ENCODE assay signal across 7 cellular contexts in genomic region chr11:13463779-13464290, GRCh38. TPM values are rescaled to one million over a fixed set of nuclear protein-coding genes. Genes with fewer than 3 reads are reported as not detected.
DNase-seq lines count a peak whose midpoint lies in the region; TF ChIP-seq lines count a peak whose summit lies in the region.

No MANE protein-coding gene starts in this region.

- peak overlapping the region; percentile 98 for H3K4me2 ChIP-seq in osteoblast (ENCODE audit: insufficient read depth, low read length)

- H3K79me2 ChIP-seq in osteoblast (ENCODE audit: insufficient read depth, low read length), result peaks cover 39% of the 10 kb centered on the region

- H3K9me3 ChIP-seq in effector memory CD4-positive, alpha-beta T cell (ENCODE audit: control insufficient read depth, low read length), result no peaks in the 10 kb centered on the region
- no peaks in the 10 kb centered on the region for H3K9me3 ChIP-seq in osteoblast (ENCODE audit: low read depth, low read length)

- peak overlapping the region; percentile 86 for H3K27ac ChIP-seq in effector memory CD4-positive, alpha-beta T cell (ENCODE audit: insufficient read depth, low read length, poor library complexity, severe bottlenecking)
- peak overlapping the region; percentile 67 for H3K27ac ChIP-seq in osteoblast (ENCODE audit: low read depth, low read length)

- TF ChIP-seq CTCF in GM12865 (IDR thresholded peaks at IDR 0.05; ENCODE audit: insufficient read depth, low read depth, low read length, missing control alignments) (no peak), osteoblast (IDR thresholded peaks at IDR 0.05; ENCODE audit: extremely low read depth, low read depth, low read length) (no peak)

- peaks cover 10% of the 10 kb centered on the region for H3K4me1 ChIP-seq in effector memory CD4-positive, alpha-beta T cell (ENCODE audit: control insufficient read depth, insufficient read depth, low read length, poor library complexity, severe bottlenecking)
- H3K4me1 ChIP-seq in osteoblast (ENCODE audit: insufficient read depth, low read length), result peaks cover 17% of the 10 kb centered on the region

- no peaks in the 10 kb centered on the region for H3K36me3 ChIP-seq in effector memory CD4-positive, alpha-beta T cell (ENCODE audit: control insufficient read depth, insufficient read depth, low read length)
- no peaks in the 10 kb centered on the region for H3K36me3 ChIP-seq in osteoblast (ENCODE audit: insufficient read depth, low read length)

- H4K20me1 ChIP-seq in osteoblast (ENCODE audit: insufficient read depth, low read length), result no peaks in the 10 kb centered on the region

- DNase-seq in GM12865 (ENCODE audit: low read depth) (no peak), NCI-H82 (lab: John Stamatoyannopoulos, UW) (peak; percentile 84), osteoblast (ENCODE audit: insufficient read length, low spot score, missing footprints) (no peak), inferior parietal cortex (ENCODE audit: extremely low spot score) (no peak), ureter (ENCODE audit: low spot score) (no peak), HCEC 1CT (no peak)
- DNase-seq in effector memory CD4-positive, alpha-beta T cell, result no peak

- no peaks in the 10 kb centered on the region for H3K27me3 ChIP-seq in effector memory CD4-positive, alpha-beta T cell (replicated peaks; ENCODE audit: control insufficient read depth, insufficient read depth, low read length, poor library complexity, severe bottlenecking)
- peaks cover 2% of the 10 kb centered on the region for H3K27me3 ChIP-seq in osteoblast (ENCODE audit: insufficient read depth, low read length)

- H3K4me3 ChIP-seq in GM12865 (ENCODE audit: low read depth, low read length), result peak overlapping the region; percentile 81
- H3K4me3 ChIP-seq in effector memory CD4-positive, alpha-beta T cell (ENCODE audit: insufficient read depth, low read depth, low read length, poor library complexity, severe bottlenecking), result peak overlapping the region; percentile 85
- H3K4me3 ChIP-seq in osteoblast (ENCODE audit: insufficient read depth, low read length), result peak overlapping the region; percentile 96

- peak overlapping the region; percentile 99 for H2AFZ ChIP-seq in osteoblast (ENCODE audit: low read length)

RNA-seq across cellular contexts. Expression of gene BTBD10, which starts 0.8 kb away (rescaled TPM):
- 51.0 and 55.7 TPM in 2 replicates for total RNA-seq in osteoblast
- 42.3 TPM for total RNA-seq in ureter

RNA-seq across cellular contexts. Expression of gene PTH, which starts 32.0 kb away (rescaled TPM):
- not detected in 2 replicates for total RNA-seq in osteoblast
- total RNA-seq in ureter, result not detected
